ENCODE assay signal across 8 cellular contexts in genomic region chr14:101761032-101761880, GRCh38. TPM values are rescaled to one million over a fixed set of nuclear protein-coding genes. Genes with fewer than 3 reads are reported as not detected.
DNase-seq lines count a peak whose midpoint lies in the region; ATAC-seq and TF ChIP-seq lines count a peak whose summit lies in the region.

TSS of gene PPP2R5C (plus strand) at chr14:101761709. CDS start at chr14:101761894, 185 bp downstream.

- H3K27ac ChIP-seq in Panc1 (ENCODE audit: low read length) (no peak within 1 kb of the TSS), muscle layer of colon (ENCODE audit: low read depth, low read length) (peak within 1 kb of the TSS; percentile 96)

- peak; percentile 20 for TF ChIP-seq POLR2A in erythroblast (IDR thresholded peaks at IDR 0.05; ENCODE audit: low read length)

- H3K4me1 ChIP-seq in Panc1 (ENCODE audit: control insufficient read depth, insufficient read depth, low read length) (no peaks in the 10 kb centered on the region; the same call in none of the 2 replicates), muscle layer of colon (ENCODE audit: insufficient read depth, low read length) (peaks cover 8% of the 10 kb centered on the region)

- in situ Hi-C loops in Panc1 (cut with HindIII; ENCODE audit: low pct_unique_long_range_greater_than_20kb, low sequenced_read_pairs) = no loop called here

- H3K9ac ChIP-seq in muscle layer of colon (ENCODE audit: low read length) = peak within 1 kb of the TSS; percentile 65

- CTCF ChIA-PET in Calu3 (lab: Charles Lee) = interaction anchor here (0.6 to 1.5 kb wide), 9 partner anchors 10 to 227 kb away, joined by 3 to 10 read pairs (median 4); no protein-coding TSS in a partner anchor
- CTCF ChIA-PET in Panc1 (lab: Charles Lee) = interaction anchor here (0.6 kb wide), 1 partner anchor 23 kb away, joined by 3 read pairs; no protein-coding TSS in a partner anchor

- H3K4me1 Mint-ChIP-seq in Calu3 (ENCODE audit: low read depth, unreplicated experiment) = peaks cover 7% of the 10 kb centered on the region
- H3K4me1 Mint-ChIP-seq in activated T-cell treated with anti-CD3 and anti-CD28 coated beads, Interleukin-2, amount 50 U/mL, for 24 hours (ENCODE audit: low read depth) = peaks cover 50% of the 10 kb centered on the region

- H3K4me3 ChIP-seq in Panc1 (ENCODE audit: low read depth in 2 of 2, low read length in 2 of 2) (peak within 1 kb of the TSS; percentile 71 to 81), muscle layer of colon (ENCODE audit: low read depth in 1 of 2, low read length in 2 of 2) (peak within 1 kb of the TSS; percentile 77 to 88)

- peaks cover 3% of the 10 kb centered on the region for H3K9me3 Mint-ChIP-seq in Calu3 (ENCODE audit: low read depth, unreplicated experiment)
- H3K9me3 Mint-ChIP-seq in activated T-cell treated with anti-CD3 and anti-CD28 coated beads, Interleukin-2, amount 50 U/mL, for 24 hours = no peaks in the 10 kb centered on the region

- H3K27me3 ChIP-seq in Panc1 (ENCODE audit: control insufficient read depth, insufficient read depth, low read length) = 0 out of 2 replicates have a peak, but pooled peaks cover 4% of the 10 kb centered on the region
- no peaks in the 10 kb centered on the region for H3K27me3 ChIP-seq in muscle layer of colon (ENCODE audit: control insufficient read depth in 1 of 2, insufficient read depth in 2 of 2, low read length in 2 of 2)

- H3K27me3 Mint-ChIP-seq in Calu3 (ENCODE audit: unreplicated experiment) = peaks cover 34% of the 10 kb centered on the region
- no peaks in the 10 kb centered on the region for H3K27me3 Mint-ChIP-seq in activated T-cell treated with anti-CD3 and anti-CD28 coated beads, Interleukin-2, amount 50 U/mL, for 24 hours

- BruUV-seq in Calu3 (replicated peaks; lab: Mats Ljungman, UMichigan) (no TSS peak), Panc1 (replicated peaks; lab: Mats Ljungman, UMichigan) (no TSS peak)

- ATAC-seq in GM21526 (IDR thresholded peaks at IDR 0.05; ENCODE audit: low FRiP score, unreplicated experiment) (peak; percentile 51), Panc1 (peak; percentile 91)

- intact Hi-C loops in Calu3 (cut with micrococcal nuclease; ENCODE audit: unreplicated experiment) (no loop called here), Panc1 (cut with micrococcal nuclease; ENCODE audit: unreplicated experiment) (no loop called here)

- DNase-seq in Calu3 (peak; percentile 88), HuH-7.5 (ENCODE audit: low spot score) (peak; percentile 94), Panc1 (ENCODE audit: low read depth, low spot score) (no peak), erythroblast (lab: John Stamatoyannopoulos, UW) (peak; percentile 92 to 94)
- DNase-seq in activated T-cell treated with anti-CD3 and anti-CD28 coated beads, Interleukin-2, amount 50 U/mL, for 24 hours = peak; percentile 89
- peak; percentile 88 for DNase-seq in stimulated activated CD8-positive, alpha-beta memory T cell treated with anti-CD3 and anti-CD28 coated beads, Interleukin-4, amount 100 ng/mL, for 48 hours

- H3K36me3 ChIP-seq in Panc1 (ENCODE audit: control insufficient read depth, insufficient read depth, low read length) (no peaks in the 10 kb centered on the region), muscle layer of colon (ENCODE audit: insufficient read depth, low read length) (peaks cover 10% of the 10 kb centered on the region)

- POLR2A ChIA-PET in Panc1 (lab: Charles Lee) = interaction anchor here (1.2 kb wide), 1 partner anchor 184 kb away, joined by 8 read pairs; no protein-coding TSS in a partner anchor

- H3K9me3 ChIP-seq in Panc1 (ENCODE audit: control insufficient read depth, insufficient read depth, low read depth, low read length) (no peaks in the 10 kb centered on the region), muscle layer of colon (ENCODE audit: low read length) (no peaks in the 10 kb centered on the region)

- peak within 1 kb of the TSS; percentile 78 for H3K4me3 Mint-ChIP-seq in Calu3 (ENCODE audit: low read depth, unreplicated experiment)
- H3K4me3 Mint-ChIP-seq in activated T-cell treated with anti-CD3 and anti-CD28 coated beads, Interleukin-2, amount 50 U/mL, for 24 hours = peak within 1 kb of the TSS; percentile 87

- no peak for TF ChIP-seq CTCF in Calu3 (IDR thresholded peaks at IDR 0.05; ENCODE audit: unreplicated experiment)
- TF ChIP-seq CTCF in Panc1 (IDR thresholded peaks at IDR 0.05) = no peak

- H3K27ac Mint-ChIP-seq in Calu3 (ENCODE audit: unreplicated experiment) = peak within 1 kb of the TSS; percentile 39
- peak within 1 kb of the TSS; percentile 90 for H3K27ac Mint-ChIP-seq in activated T-cell treated with anti-CD3 and anti-CD28 coated beads, Interleukin-2, amount 50 U/mL, for 24 hours

- peaks cover 32% of the 10 kb centered on the region for H3K36me3 Mint-ChIP-seq in Calu3 (ENCODE audit: insufficient read depth, unreplicated experiment)
- H3K36me3 Mint-ChIP-seq in activated T-cell treated with anti-CD3 and anti-CD28 coated beads, Interleukin-2, amount 50 U/mL, for 24 hours (ENCODE audit: low read depth) = peaks cover 31% of the 10 kb centered on the region

RNA-seq across cellular contexts. Expression of gene PPP2R5C, which starts in this region (rescaled TPM):
- 108 and 120 TPM in 2 replicates for total RNA-seq in Calu3 (2022)
- 80.3 TPM for total RNA-seq in Panc1 (2021; ENCODE audit: unreplicated experiment)
- polyA plus RNA-seq in Panc1 (2012; ENCODE audit: insufficient read length) = 35.3 TPM
